1 cellular context compared by ENCODE assay signal in genomic region chr2:207231962-207232361, GRCh38.
TF ChIP-seq lines count a peak whose summit lies in the region.

No MANE protein-coding gene starts in this region.

TF ChIP-seq in IMR-90, 13 proteins besides CTCF, POLR2A, EP300 and RAD21:
- TF ChIP-seq RCOR1 (IDR thresholded peaks at IDR 0.05; ENCODE audit: insufficient replicate concordance, low read length) (no peak), CEBPB (IDR thresholded peaks at IDR 0.05; ENCODE audit: low read depth, low read length) (no peak), CHD1 (IDR thresholded peaks at IDR 0.05; ENCODE audit: low read depth, low read length) (no peak), MAZ (IDR thresholded peaks at IDR 0.05; ENCODE audit: borderline replicate concordance, low read depth, low read length) (no peak), BHLHE40 (IDR thresholded peaks at IDR 0.05; ENCODE audit: low read depth, low read length) (no peak), MAFK (IDR thresholded peaks at IDR 0.05; ENCODE audit: low read depth, low read length) (no peak), USF2 (IDR thresholded peaks at IDR 0.05; ENCODE audit: low read depth, low read length) (no peak), MXI1 (IDR thresholded peaks at IDR 0.05; ENCODE audit: borderline replicate concordance, low read depth, low read length) (no peak), RFX5 (IDR thresholded peaks at IDR 0.05; ENCODE audit: low read depth, low read length) (no peak)
